25 cellular contexts compared by ENCODE assay signal in genomic region chr3:112122870-112123269, GRCh38. TPM values are rescaled to one million over a fixed set of nuclear protein-coding genes. Genes with fewer than 3 reads are reported as not detected.
"Had no signal": no experiment of that assay in that cellular context is flagged by ENCODE, and none has a peak within 500 bp of the region (broad histone marks: within the 10 kb centered on the region; RNA-seq: fewer than 3 reads in every experiment).

No MANE protein-coding gene starts in this region.

- H3K4me1 ChIP-seq: gastroesophageal sphincter, parathyroid adenoma, prostate gland, uterus had no signal

- H3K4me3 Mint-ChIP-seq: dendritic cell treated with granulocyte-macrophage colony-stimulating factor and Interleukin-4, amounts not matched to agents 40 ng/mL and 50 ng/mL, for 4 days; effector memory CD8-positive, alpha-beta T cell; memory B cell; mesothelial cell of epicardium; nephron; stimulated activated effector memory CD8-positive, alpha-beta T cell treated with anti-CD3 and anti-CD28 coated beads, Interleukin-12 subunit alpha, Interleukin-12 subunit beta, amount 100 ng/mL, for 72 hours; stimulated activated naive CD8-positive, alpha-beta T cell treated with anti-CD3 and anti-CD28 coated beads, Interleukin-15, Interleukin-2, amounts not matched to agents 100 ng/mL and 50 ng/mL, for 24 hours had no signal

- H3K27me3 ChIP-seq: esophagus muscularis mucosa, gastroesophageal sphincter, left lung, right lobe of liver, tibial artery, upper lobe of left lung, uterus had no signal

- H3K27ac Mint-ChIP-seq: dendritic cell treated with granulocyte-macrophage colony-stimulating factor and Interleukin-4, amounts not matched to agents 40 ng/mL and 50 ng/mL, for 4 days; effector memory CD8-positive, alpha-beta T cell; mesothelial cell of epicardium; nephron; stimulated activated effector memory CD8-positive, alpha-beta T cell treated with anti-CD3 and anti-CD28 coated beads, Interleukin-12 subunit alpha, Interleukin-12 subunit beta, amount 100 ng/mL, for 72 hours; stimulated activated naive CD8-positive, alpha-beta T cell treated with anti-CD3 and anti-CD28 coated beads, Interleukin-15, Interleukin-2, amounts not matched to agents 100 ng/mL and 50 ng/mL, for 24 hours had no signal

- H3K9me3 Mint-ChIP-seq: dendritic cell treated with granulocyte-macrophage colony-stimulating factor and Interleukin-4, amounts not matched to agents 40 ng/mL and 50 ng/mL, for 4 days; effector memory CD8-positive, alpha-beta T cell; memory B cell; mesothelial cell of epicardium; nephron; stimulated activated effector memory CD8-positive, alpha-beta T cell treated with anti-CD3 and anti-CD28 coated beads, Interleukin-12 subunit alpha, Interleukin-12 subunit beta, amount 100 ng/mL, for 72 hours; stimulated activated naive CD8-positive, alpha-beta T cell treated with anti-CD3 and anti-CD28 coated beads, Interleukin-15, Interleukin-2, amounts not matched to agents 100 ng/mL and 50 ng/mL, for 24 hours had no signal

- ATAC-seq: effector memory CD8-positive, alpha-beta T cell; gastroesophageal sphincter; left lung; lower lobe of right lung; stimulated activated effector memory CD8-positive, alpha-beta T cell treated with anti-CD3 and anti-CD28 coated beads, Interleukin-12 subunit alpha, Interleukin-12 subunit beta, amount 100 ng/mL, for 72 hours had no signal

- H3K4me3 ChIP-seq: esophagus muscularis mucosa, gastroesophageal sphincter, left lung, lower lobe of right lung, prostate gland, right lobe of liver, tibial artery, upper lobe of left lung, uterus had no signal

- DNase-seq: effector memory CD8-positive, alpha-beta T cell; glutamatergic neuron; islet precursor cell; left lung; lower lobe of right lung; right lobe of liver; stimulated activated CD4-positive, alpha-beta T cell treated with anti-CD3 and anti-CD28 coated beads, Interleukin-4, amount 100 ng/mL, for 1 hour; stimulated activated CD8-positive, alpha-beta memory T cell treated with anti-CD3 and anti-CD28 coated beads, Interleukin-4, amount 100 ng/mL, for 48 hours; tibial artery; upper lobe of left lung; uterus had no signal

- H3K9ac ChIP-seq: parathyroid adenoma had no signal

- H3K27ac ChIP-seq: epithelial cell of prostate, esophagus muscularis mucosa, gastroesophageal sphincter, left lung, lower lobe of right lung, parathyroid adenoma, prostate gland, right lobe of liver, tibial artery, upper lobe of left lung, uterus had no signal

- H3K36me3 ChIP-seq: esophagus muscularis mucosa, gastroesophageal sphincter, lower lobe of right lung, prostate gland, right lobe of liver, tibial artery, upper lobe of left lung, uterus had no signal

- H3K27me3 Mint-ChIP-seq: dendritic cell treated with granulocyte-macrophage colony-stimulating factor and Interleukin-4, amounts not matched to agents 40 ng/mL and 50 ng/mL, for 4 days; effector memory CD8-positive, alpha-beta T cell; memory B cell; stimulated activated naive CD8-positive, alpha-beta T cell treated with anti-CD3 and anti-CD28 coated beads, Interleukin-15, Interleukin-2, amounts not matched to agents 100 ng/mL and 50 ng/mL, for 24 hours had no signal

- H3K79me2 ChIP-seq: parathyroid adenoma had no signal

- H3K9me3 ChIP-seq: esophagus muscularis mucosa, gastroesophageal sphincter, left lung, lower lobe of right lung, prostate gland, tibial artery, upper lobe of left lung, uterus had no signal

- H2AFZ ChIP-seq: parathyroid adenoma had no signal

RNA-seq across cellular contexts. Expression of gene GCSAM, which starts 10.2 kb away (rescaled TPM):
- total RNA-seq: fibroblast of villous mesenchyme, renal cortical epithelial cell, temporal lobe had no signal
